10 cellular contexts compared by ENCODE assay signal in genomic region chr5:135230326-135230925, GRCh38.
DNase-seq lines count a peak whose midpoint lies in the region; ATAC-seq and TF ChIP-seq lines count a peak whose summit lies in the region.
"Had no signal": no experiment of that assay in that cellular context is flagged by ENCODE, and none has a peak within 500 bp of the region (broad histone marks: within the 10 kb centered on the region; RNA-seq: fewer than 3 reads in every experiment).

No MANE protein-coding gene starts in this region.

- intact Hi-C loops in colonic mucosa (cut with DNase I), result no loop called here

- H3K27me3 ChIP-seq in colonic mucosa, result no peaks in the 10 kb centered on the region
- H3K27me3 ChIP-seq: SJSA1 had no signal

- H3K9me3 ChIP-seq in colonic mucosa, result no peaks in the 10 kb centered on the region

- DNase-seq in AG08396 (ENCODE audit: low spot score) (peak; percentile 60), NB4 (ENCODE audit: low read depth) (peak; percentile 97), colonic mucosa (peak; percentile 49), midbrain (lab: John Stamatoyannopoulos, UW) (peak; percentile 37), cerebellar nuclear complex (lab: John Stamatoyannopoulos, UW) (no peak), putamen (ENCODE audit: low spot score) (no peak)
- DNase-seq: CD8-positive, alpha-beta T cell had no signal

- H3K9ac ChIP-seq in colonic mucosa (ENCODE audit: low read depth in 2 of 2, low read length in 2 of 2), result no peak overlapping the region

- H3K36me3 ChIP-seq in colonic mucosa, result no peaks in the 10 kb centered on the region
- H3K36me3 ChIP-seq: SJSA1 had no signal

- TF ChIP-seq CTCF in NB4 (IDR thresholded peaks at IDR 0.05; ENCODE audit: low read depth, low read length), result no peak
- no peak for TF ChIP-seq CTCF in colonic mucosa (IDR thresholded peaks at IDR 0.05)

- no peak overlapping the region for H3K27ac ChIP-seq in colonic mucosa
- H3K27ac ChIP-seq: SJSA1 had no signal

- no peak overlapping the region for H3K4me3 ChIP-seq in NB4 (ENCODE audit: low read depth, low read length)
- no peak overlapping the region for H3K4me3 ChIP-seq in colonic mucosa
- H3K4me3 ChIP-seq: SJSA1 had no signal

- TF ChIP-seq POLR2A in NB4 (IDR thresholded peaks at IDR 0.05; ENCODE audit: extremely low read depth, insufficient read length), result no peak

- no peaks in the 10 kb centered on the region for H3K4me1 ChIP-seq in colonic mucosa

- ATAC-seq in GM18907 (IDR thresholded peaks at IDR 0.05; ENCODE audit: unreplicated experiment), result no peak
- no peak for ATAC-seq in HG03159 (IDR thresholded peaks at IDR 0.05; ENCODE audit: unreplicated experiment)
- ATAC-seq: CD8-positive, alpha-beta T cell had no signal

Comparison
In these comparisons a context has a peak if more than half of its experiments do, and no peak if none do; other contexts are left out.
1. DNase-seq: peak in AG08396 (single experiment), NB4 (single experiment), colonic mucosa (single experiment) and midbrain (single experiment); none in cerebellar nuclear complex (0 of 2) and putamen (single experiment).